ENCODE assay signal across 24 cellular contexts in genomic region chr10:44068716-44069482, GRCh38.
A peak's percentile ranks its signal among the peaks of the same experiment; 100 is the strongest.
DNase-seq lines count a peak whose midpoint lies in the region; ATAC-seq and TF ChIP-seq lines count a peak whose summit lies in the region.
"Had no signal": no experiment of that assay in that cellular context is flagged by ENCODE, and none has a peak within 500 bp of the region (broad histone marks: within the 10 kb centered on the region; RNA-seq: fewer than 3 reads in every experiment).

No MANE protein-coding gene starts in this region.

- H3K4me3 Mint-ChIP-seq in chondrocyte (ENCODE audit: unreplicated experiment) = no peak overlapping the region
- H3K4me3 Mint-ChIP-seq: activated B cell treated with CpG ODN at 0.5 μM for 24 hours, CD14-positive monocyte had no signal

- peaks cover 5% of the 10 kb centered on the region for H3K27me3 Mint-ChIP-seq in chondrocyte (ENCODE audit: low read depth)
- H3K27me3 Mint-ChIP-seq: activated B cell treated with CpG ODN at 0.5 μM for 24 hours had no signal

- intact Hi-C loops in left ventricle myocardium inferior (cut with micrococcal nuclease) = no loop called here
- intact Hi-C loops in psoas muscle (cut with DNase I) = no loop called here

- H3K4me1 ChIP-seq in left ventricle myocardium inferior = peaks cover 38% of the 10 kb centered on the region
- no peaks in the 10 kb centered on the region for H3K4me1 ChIP-seq in psoas muscle

- ATAC-seq in psoas muscle = peak in 3 of 4 donors; percentile 48 to 71 (median 68)
- ATAC-seq in GM21737 (IDR thresholded peaks at IDR 0.05; ENCODE audit: unreplicated experiment) = no peak

- peaks cover 23% of the 10 kb centered on the region for H3K4me1 Mint-ChIP-seq in chondrocyte (ENCODE audit: low read depth)
- H3K4me1 Mint-ChIP-seq: activated B cell treated with CpG ODN at 0.5 μM for 24 hours, CD14-positive monocyte had no signal

- no peaks in the 10 kb centered on the region for H3K36me3 Mint-ChIP-seq in chondrocyte (ENCODE audit: low read depth)
- H3K36me3 Mint-ChIP-seq: CD14-positive monocyte had no signal

- no peaks in the 10 kb centered on the region for H3K36me3 ChIP-seq in left ventricle myocardium inferior
- H3K36me3 ChIP-seq in psoas muscle (ENCODE audit: insufficient read depth in 1 of 2, low read depth in 1 of 2) = no peaks in the 10 kb centered on the region

- H3K9me3 ChIP-seq in left ventricle myocardium inferior (replicated peaks) = no peaks in the 10 kb centered on the region
- H3K9me3 ChIP-seq in psoas muscle = no peaks in the 10 kb centered on the region

- H3K27ac ChIP-seq in left ventricle myocardium inferior (replicated peaks) = peak overlapping the region; percentile 61
- H3K27ac ChIP-seq in psoas muscle = no peak overlapping the region

- no peaks in the 10 kb centered on the region for H3K9me3 Mint-ChIP-seq in chondrocyte (ENCODE audit: low read depth)
- H3K9me3 Mint-ChIP-seq: activated B cell treated with CpG ODN at 0.5 μM for 24 hours; activated T-helper 2 cell treated with anti-CD3 and anti-CD28 coated beads, Interferon-gamma antibody, Interleukin-2, Interleukin-4, amounts not matched to agents 10 μg/mL and 5 μg/mL and 100 μg/mL, durations not matched to agents 14 hours and 24 hours and 36 hours had no signal

- peak overlapping the region; percentile 19 for H3K27ac Mint-ChIP-seq in chondrocyte (ENCODE audit: unreplicated experiment)
- H3K27ac Mint-ChIP-seq: activated B cell treated with CpG ODN at 0.5 μM for 24 hours; activated T-helper 2 cell treated with anti-CD3 and anti-CD28 coated beads, Interferon-gamma antibody, Interleukin-2, Interleukin-4, amounts not matched to agents 10 μg/mL and 5 μg/mL and 100 μg/mL, durations not matched to agents 14 hours and 24 hours and 36 hours had no signal

- no peaks in the 10 kb centered on the region for H3K27me3 ChIP-seq in left ventricle myocardium inferior (ENCODE audit: low read depth)
- no peaks in the 10 kb centered on the region for H3K27me3 ChIP-seq in psoas muscle (ENCODE audit: insufficient read depth in 3 of 3, low read length in 2 of 3)

- WGBS in psoas muscle, 3 donors = 61 to 79% (median 62%) methylated on average over 10 of the region's 10 CpGs

- DNase-seq in GM03348 (ENCODE audit: low spot score) (peak; percentile 55), chondrocyte (ENCODE audit: low spot score) (no peak), left ventricle myocardium inferior (no peak), psoas muscle (peak; percentile 51 to 66), HT-29 (ENCODE audit: low spot score) (no peak), kidney tubule cell (ENCODE audit: low spot score) (no peak), dermis blood vessel endothelial cell (no peak)
- DNase-seq: activated B cell treated with CpG ODN at 0.5 μM for 24 hours; activated CD4-positive, alpha-beta T cell treated with anti-CD3 and anti-CD28 coated beads, Interleukin-2, amount 50 U/mL, for 48 hours; activated CD8-positive, alpha-beta memory T cell treated with anti-CD3 and anti-CD28 coated beads, Interleukin-2, amount 50 U/mL, for 48 hours; central memory CD4-positive, alpha-beta T cell; HCEC 1CT; mesendoderm; NCI-H1048; NCI-H187 treated with DMSO at 0.1 percent for 48 hours; NCI-H2227 treated with DMSO at 0.1 percent for 48 hours; NCI-H748 treated with DMSO at 0.1 percent for 48 hours; retina; stimulated activated CD4-positive, alpha-beta T cell treated with anti-CD3 and anti-CD28 coated beads, Interleukin-15, amount 100 ng/mL, for 24 hours; substantia nigra; T1000 had no signal

- TF ChIP-seq CTCF in chondrocyte (IDR thresholded peaks at IDR 0.05) (no peak), left ventricle myocardium inferior (IDR thresholded peaks at IDR 0.05; ENCODE audit: borderline replicate concordance) (no peak), psoas muscle (IDR thresholded peaks at IDR 0.05) (no peak)

- H3K4me3 ChIP-seq in left ventricle myocardium inferior (no peak overlapping the region), psoas muscle (no peak overlapping the region)

Comparison
In these comparisons a context has a peak if more than half of its experiments do, and no peak if none do; other contexts are left out.
1. DNase-seq: peak in GM03348 (single experiment) and psoas muscle (2 of 2); none in chondrocyte (single experiment), left ventricle myocardium inferior (single experiment), HT-29 (single experiment), kidney tubule cell (single experiment) and dermis blood vessel endothelial cell (single experiment).